Comparison of ENCODE assay signal across 19 cellular contexts in the genomic region with DNA sequence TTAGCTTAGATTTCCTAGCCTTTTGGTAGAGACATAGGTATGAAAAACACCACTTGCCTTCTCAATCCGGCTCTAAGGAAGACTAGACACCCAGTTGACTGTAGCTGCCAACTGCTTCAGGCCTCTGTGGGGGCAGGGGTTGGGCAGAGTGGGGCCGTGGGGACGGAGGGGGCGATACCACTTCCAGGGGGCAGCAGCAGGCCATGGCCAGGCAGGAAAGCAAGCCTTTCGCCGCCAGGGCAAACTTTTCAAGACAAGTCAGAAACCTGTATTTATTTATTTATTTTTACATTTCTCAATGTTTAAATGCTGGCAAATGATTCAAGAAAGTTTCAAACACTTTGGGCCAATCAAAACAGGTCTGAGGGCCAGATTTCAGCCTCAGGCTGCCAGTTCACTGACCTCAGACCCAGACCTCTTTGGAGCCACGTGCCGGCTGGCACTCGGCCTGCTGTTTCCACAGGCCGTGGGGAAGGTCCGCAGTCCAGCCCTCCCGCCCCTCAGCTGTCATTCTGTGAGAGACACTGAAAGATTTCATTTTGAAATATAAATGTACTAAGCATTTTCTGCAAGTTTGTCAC.
DNase-seq lines count a peak whose midpoint lies in the region; ATAC-seq, FAIRE-seq and TF ChIP-seq lines count a peak whose summit lies in the region.
"Had no signal": no experiment of that assay in that cellular context is flagged by ENCODE, and none has a peak within 500 bp of the region (broad histone marks: within the 10 kb centered on the region; RNA-seq: fewer than 3 reads in every experiment).

No MANE protein-coding gene starts in this region.

- WGBS in pancreas, 2 donors: 65 to 76% methylated on average over 12 of the region's 12 CpGs

- H3K36me3 Mint-ChIP-seq in CD14-positive monocyte: no peaks in the 10 kb centered on the region

- FAIRE-seq in pancreas (lab: Jason Lieb, UNC): no peak
- FAIRE-seq: GM12892, GM19239, K562 had no signal

- H3K9me3 Mint-ChIP-seq in CD14-positive monocyte: peaks cover 0 to 4% (median 2%) of the 10 kb centered on the region in 7 donors

- peak overlapping the region in 1 of 7 donors; percentile 68 for H3K27ac Mint-ChIP-seq in CD14-positive monocyte

- H3K27me3 Mint-ChIP-seq in CD14-positive monocyte (ENCODE audit: low read depth in 3 of 3): peaks cover 0 to 3% (median 0%) of the 10 kb centered on the region in 3 donors

- no peak overlapping the region for H3K27ac ChIP-seq in pancreas
- H3K27ac ChIP-seq in gastrocnemius medialis: no peak overlapping the region
- H3K27ac ChIP-seq in ascending aorta: no peak overlapping the region

- H3K36me3 ChIP-seq in pancreas (no peaks in the 10 kb centered on the region), gastrocnemius medialis (no peaks in the 10 kb centered on the region), ascending aorta (no peaks in the 10 kb centered on the region)

- ATAC-seq in left ventricle myocardium superior: peak; percentile 59
- peak in 3 of 4 donors; percentile 37 to 76 (median 40) for ATAC-seq in pancreas
- no peak for ATAC-seq in gastrocnemius medialis
- ATAC-seq: HCT116, K562 had no signal

- DNase-seq in Caki2 (ENCODE audit: low read depth) (peak; percentile 30), cardiac fibroblast (ENCODE audit: low read depth in 2 of 2) (peak; percentile 13 to 20), left ventricle myocardium superior (peak; percentile 46), pancreas (no peak), gastrocnemius medialis (no peak), ascending aorta (ENCODE audit: low spot score in 2 of 2) (no peak), activated gamma-delta T cell treated with Interleukin-2 at 50 U/mL for 16 hours (no peak), CD14-positive monocyte (ENCODE audit: low spot score) (no peak)
- DNase-seq: DND-41, GDM1, NCI-H1092, NCI-H2107, NCI-H226, NCI-H526, OCI-M1 had no signal

- H3K27me3 ChIP-seq in pancreas: no peaks in the 10 kb centered on the region
- no peaks in the 10 kb centered on the region for H3K27me3 ChIP-seq in gastrocnemius medialis
- no peaks in the 10 kb centered on the region for H3K27me3 ChIP-seq in ascending aorta

- H3K9me3 ChIP-seq in pancreas (no peaks in the 10 kb centered on the region), gastrocnemius medialis (no peaks in the 10 kb centered on the region), ascending aorta (no peaks in the 10 kb centered on the region)

- intact Hi-C loops in left ventricle myocardium superior (cut with micrococcal nuclease): no loop called here
- intact Hi-C loops in pancreas (cut with DNase I): no loop called here
- intact Hi-C loops in gastrocnemius medialis (cut with DNase I; ENCODE audit: low total_unique reads): no loop called here
- intact Hi-C loops in ascending aorta (cut with DNase I): no loop called here
- intact Hi-C loops in CD14-positive monocyte (cut with micrococcal nuclease): no loop called here

- no peak for TF ChIP-seq POLR2A in gastrocnemius medialis (IDR thresholded peaks at IDR 0.05)

- H3K4me3 ChIP-seq in cardiac fibroblast (replicated peaks in 1 of 2; ENCODE audit: low read depth in 2 of 2, low read length in 2 of 2): no peak overlapping the region
- H3K4me3 ChIP-seq in pancreas: no peak overlapping the region
- H3K4me3 ChIP-seq in gastrocnemius medialis: no peak overlapping the region
- no peak overlapping the region for H3K4me3 ChIP-seq in ascending aorta
- H3K4me3 ChIP-seq: K562 had no signal

- no peaks in the 10 kb centered on the region for H3K4me1 ChIP-seq in pancreas
- no peaks in the 10 kb centered on the region for H3K4me1 ChIP-seq in gastrocnemius medialis
- H3K4me1 ChIP-seq in ascending aorta: peaks cover 0 to 6% of the 10 kb centered on the region in 2 donors

- no peaks in the 10 kb centered on the region for H3K4me1 Mint-ChIP-seq in CD14-positive monocyte

- no peak overlapping the region for H3K4me3 Mint-ChIP-seq in CD14-positive monocyte

- TF ChIP-seq CTCF in cardiac fibroblast (IDR thresholded peaks at IDR 0.05; ENCODE audit: low read depth, low read length): no peak
- TF ChIP-seq CTCF in pancreas (IDR thresholded peaks at IDR 0.05): no peak
- no peak for TF ChIP-seq CTCF in gastrocnemius medialis (IDR thresholded peaks at IDR 0.05 in 4 of 5, conservative IDR thresholded peaks at IDR 0.05 in 1 of 5)
- peak in 1 of 3 experiments; percentile 13 for TF ChIP-seq CTCF in ascending aorta (IDR thresholded peaks at IDR 0.05)
- no peak for TF ChIP-seq CTCF in CD14-positive monocyte (IDR thresholded peaks at IDR 0.05)

- in situ Hi-C loops in Caki2 (cut with HindIII; ENCODE audit: low pct_unique_long_range_greater_than_20kb, low sequenced_read_pairs) (no loop called here), gastrocnemius medialis (cut with MboI; ENCODE audit: low sequenced_read_pairs in 4 of 4) (no loop called here)

Comparison
In these comparisons a context has a peak if more than half of its experiments do, and no peak if none do; other contexts are left out.
1. DNase-seq: peak in Caki2 (single experiment), cardiac fibroblast (2 of 2) and left ventricle myocardium superior (single experiment); none in pancreas (0 of 6), gastrocnemius medialis (0 of 2), ascending aorta (0 of 2), activated gamma-delta T cell treated with Interleukin-2 at 50 U/mL for 16 hours (single experiment) and CD14-positive monocyte (single experiment).
2. ATAC-seq: peak in left ventricle myocardium superior (single experiment) and pancreas (3 of 4); none in gastrocnemius medialis (0 of 2).